ENCODE assay signal across 25 cellular contexts in genomic region chr3:17832021-17832420, GRCh38.
"Had no signal": no experiment of that assay in that cellular context is flagged by ENCODE, and none has a peak within 500 bp of the region (broad histone marks: within the 10 kb centered on the region; RNA-seq: fewer than 3 reads in every experiment).

No MANE protein-coding gene starts in this region.

- H3K4me1 ChIP-seq: left lung, lower lobe of right lung, right lobe of liver had no signal

- H3K27me3 ChIP-seq: brain microvascular endothelial cell, left lung, right lobe of liver, uterus had no signal

- H3K36me3 Mint-ChIP-seq: activated naive CD4-positive, alpha-beta T cell treated with anti-CD3 and anti-CD28 coated beads, Interleukin-2, amount 10 ng/mL, durations not matched to agents 7 days and 5 days; activated naive CD8-positive, alpha-beta T cell treated with anti-CD3 and anti-CD28 coated beads, Interleukin-2, amount 10 ng/mL, durations not matched to agents 7 days and 5 days; natural killer cell; stimulated activated effector memory CD8-positive, alpha-beta T cell treated with anti-CD3 and anti-CD28 coated beads, Interleukin-12 subunit alpha, Interleukin-12 subunit beta, amount 100 ng/mL, for 72 hours had no signal

- H3K36me3 ChIP-seq: brain microvascular endothelial cell, left lung, lower lobe of right lung, right lobe of liver, thoracic aorta, uterus had no signal

- H3K9me3 Mint-ChIP-seq: activated naive CD4-positive, alpha-beta T cell treated with anti-CD3 and anti-CD28 coated beads, Interleukin-2, amount 10 ng/mL, durations not matched to agents 7 days and 5 days; activated naive CD8-positive, alpha-beta T cell treated with anti-CD3 and anti-CD28 coated beads, Interleukin-2, amount 10 ng/mL, durations not matched to agents 7 days and 5 days; central memory CD8-positive, alpha-beta T cell; natural killer cell; stimulated activated effector memory CD8-positive, alpha-beta T cell treated with anti-CD3 and anti-CD28 coated beads, Interleukin-12 subunit alpha, Interleukin-12 subunit beta, amount 100 ng/mL, for 72 hours; stimulated activated naive CD8-positive, alpha-beta T cell treated with anti-CD3 and anti-CD28 coated beads, Interleukin-15, Interleukin-2, amounts not matched to agents 100 ng/mL and 50 ng/mL, for 24 hours had no signal

- H3K4me3 Mint-ChIP-seq: activated naive CD4-positive, alpha-beta T cell treated with anti-CD3 and anti-CD28 coated beads, Interleukin-2, amount 10 ng/mL, durations not matched to agents 7 days and 5 days; activated naive CD8-positive, alpha-beta T cell treated with anti-CD3 and anti-CD28 coated beads, Interleukin-2, amount 10 ng/mL, durations not matched to agents 7 days and 5 days; central memory CD8-positive, alpha-beta T cell; natural killer cell; stimulated activated effector memory CD8-positive, alpha-beta T cell treated with anti-CD3 and anti-CD28 coated beads, Interleukin-12 subunit alpha, Interleukin-12 subunit beta, amount 100 ng/mL, for 72 hours; stimulated activated naive CD8-positive, alpha-beta T cell treated with anti-CD3 and anti-CD28 coated beads, Interleukin-15, Interleukin-2, amounts not matched to agents 100 ng/mL and 50 ng/mL, for 24 hours had no signal

- H3K9me3 ChIP-seq: left lung, lower lobe of right lung, right lobe of liver, thoracic aorta, uterus had no signal

- H3K4me1 Mint-ChIP-seq: activated naive CD4-positive, alpha-beta T cell treated with anti-CD3 and anti-CD28 coated beads, Interleukin-2, amount 10 ng/mL, durations not matched to agents 7 days and 5 days; activated naive CD8-positive, alpha-beta T cell treated with anti-CD3 and anti-CD28 coated beads, Interleukin-2, amount 10 ng/mL, durations not matched to agents 7 days and 5 days; central memory CD8-positive, alpha-beta T cell; natural killer cell had no signal

- H3K27ac Mint-ChIP-seq: activated naive CD4-positive, alpha-beta T cell treated with anti-CD3 and anti-CD28 coated beads, Interleukin-2, amount 10 ng/mL, durations not matched to agents 7 days and 5 days; activated naive CD8-positive, alpha-beta T cell treated with anti-CD3 and anti-CD28 coated beads, Interleukin-2, amount 10 ng/mL, durations not matched to agents 7 days and 5 days; natural killer cell; stimulated activated effector memory CD8-positive, alpha-beta T cell treated with anti-CD3 and anti-CD28 coated beads, Interleukin-12 subunit alpha, Interleukin-12 subunit beta, amount 100 ng/mL, for 72 hours; stimulated activated naive CD8-positive, alpha-beta T cell treated with anti-CD3 and anti-CD28 coated beads, Interleukin-15, Interleukin-2, amounts not matched to agents 100 ng/mL and 50 ng/mL, for 24 hours had no signal

- H3K4me3 ChIP-seq: left lung, lower lobe of right lung, right lobe of liver, thoracic aorta, uterus had no signal

- DNase-seq: activated CD4-positive, alpha-beta T cell treated with anti-CD3 and anti-CD28 coated beads for 48 hours; activated CD4-positive, alpha-beta T cell treated with anti-CD3 and anti-CD28 coated beads, Interleukin-2, amount 50 U/mL, for 48 hours; activated CD8-positive, alpha-beta memory T cell treated with anti-CD3 and anti-CD28 coated beads for 24 hours; activated effector memory CD4-positive, alpha-beta T cell treated with Interleukin-2 at 50 U/mL for 16 hours; activated naive CD4-positive, alpha-beta T cell treated with anti-CD3 and anti-CD28 coated beads, Interleukin-2, amount 10 ng/mL, durations not matched to agents 7 days and 5 days; activated naive CD8-positive, alpha-beta T cell treated with anti-CD3 and anti-CD28 coated beads, Interleukin-2, amount 10 ng/mL, durations not matched to agents 7 days and 5 days; amniotic stem cell; brain microvascular endothelial cell; dermis blood vessel endothelial cell; effector CD4-positive, alpha-beta T cell; left lung; lower lobe of right lung; mesenchymal stem cell; natural killer cell; posterior cingulate gyrus; right lobe of liver; small intestine; stimulated activated CD4-positive, alpha-beta T cell treated with anti-CD3 and anti-CD28 coated beads, Interleukin-4, amount 100 ng/mL, for 24 hours; trophoblast cell; uterus had no signal

- H3K27ac ChIP-seq: brain microvascular endothelial cell, left lung, lower lobe of right lung, right lobe of liver, thoracic aorta, uterus, VCaP had no signal
